In the genomic region with DNA sequence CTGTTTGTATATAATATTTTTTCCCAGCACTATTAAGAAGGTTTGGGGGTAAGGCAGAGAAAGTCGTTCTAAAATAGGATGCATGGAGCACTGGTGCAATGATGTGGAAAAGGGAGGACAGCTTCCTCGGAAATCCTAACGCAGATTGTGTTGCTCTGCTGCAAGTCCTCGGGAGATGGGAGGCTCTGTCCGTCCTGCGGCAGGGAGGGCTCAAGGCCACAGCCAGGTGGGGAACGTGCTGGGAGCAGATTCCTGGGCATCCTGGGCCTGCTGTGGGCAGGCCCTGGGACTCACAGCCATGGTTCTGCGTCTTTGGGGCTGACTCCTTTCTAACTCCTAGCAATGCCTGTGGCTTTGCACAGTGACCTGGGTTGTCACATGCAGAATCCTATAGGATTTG, we compare ENCODE assay signal across 33 cellular contexts.
"Had no signal": no experiment of that assay in that cellular context is flagged by ENCODE, and none has a peak within 500 bp of the region (broad histone marks: within the 10 kb centered on the region; RNA-seq: fewer than 3 reads in every experiment).

No MANE protein-coding gene starts in this region.

- H3K4me3 ChIP-seq: ascending aorta, cardiac muscle cell had no signal

- ATAC-seq: activated CD4-positive, alpha-beta T cell treated with anti-CD3 and anti-CD28 coated beads for 36 hours; activated CD4-positive, CD25-positive, alpha-beta regulatory T cell treated with anti-CD3 and anti-CD28 coated beads, Interleukin-2, amount 50 U/mL, for 24 hours; activated CD8-positive, alpha-beta memory T cell treated with anti-CD3 and anti-CD28 coated beads, Interleukin-2, amount 10 ng/mL, durations not matched to agents 7 days and 5 days; activated CD8-positive, alpha-beta T cell treated with anti-CD3 and anti-CD28 coated beads, Interleukin-2, amount 10 ng/mL, durations not matched to agents 7 days and 5 days; activated naive CD8-positive, alpha-beta T cell treated with anti-CD3 and anti-CD28 coated beads, Interleukin-2, amount 50 U/mL, for 24 hours; WTC11 had no signal

- H3K9me3 ChIP-seq: ascending aorta had no signal

- DNase-seq: activated CD4-positive, alpha-beta memory T cell treated with anti-CD3 and anti-CD28 coated beads, Interleukin-2, amount 10 ng/mL, durations not matched to agents 7 days and 5 days; activated CD4-positive, alpha-beta T cell treated with anti-CD3 and anti-CD28 coated beads for 1 hour; activated CD4-positive, alpha-beta T cell treated with anti-CD3 and anti-CD28 coated beads for 36 hours; activated CD4-positive, alpha-beta T cell treated with anti-CD3 and anti-CD28 coated beads for 48 hours; activated CD4-positive, alpha-beta T cell treated with anti-CD3 and anti-CD28 coated beads, Interleukin-2, amount 10 ng/mL, durations not matched to agents 7 days and 5 days; activated CD4-positive, alpha-beta T cell treated with anti-CD3 and anti-CD28 coated beads, Interleukin-2, amount 50 U/mL, for 48 hours; activated CD4-positive, CD25-positive, alpha-beta regulatory T cell; activated CD8-positive, alpha-beta memory T cell treated with anti-CD3 and anti-CD28 coated beads for 24 hours; activated CD8-positive, alpha-beta memory T cell treated with anti-CD3 and anti-CD28 coated beads, Interleukin-2, amount 10 ng/mL, durations not matched to agents 7 days and 5 days; activated CD8-positive, alpha-beta memory T cell treated with anti-CD3 and anti-CD28 coated beads, Interleukin-2, amount 50 U/mL, for 48 hours; activated CD8-positive, alpha-beta T cell treated with anti-CD3 and anti-CD28 coated beads, Interleukin-2, amount 10 ng/mL, durations not matched to agents 7 days and 5 days; activated effector memory CD4-positive, alpha-beta T cell treated with Interleukin-2 at 50 U/mL for 16 hours; activated gamma-delta T cell; activated naive CD4-positive, alpha-beta T cell treated with anti-CD3 and anti-CD28 coated beads, Interleukin-2, amount 10 ng/mL, durations not matched to agents 7 days and 5 days; activated naive CD4-positive, alpha-beta T cell treated with Interleukin-2 at 50 U/mL for 16 hours; activated naive CD8-positive, alpha-beta T cell treated with anti-CD3 and anti-CD28 coated beads, Interleukin-2, amount 10 ng/mL, durations not matched to agents 7 days and 5 days; activated naive CD8-positive, alpha-beta T cell treated with anti-CD3 and anti-CD28 coated beads, Interleukin-2, amount 50 U/mL, for 24 hours; activated T-cell treated with anti-CD3 and anti-CD28 coated beads, Interleukin-2, amount 50 U/mL, for 24 hours; activated T-cell treated with anti-CD3 and anti-CD28 coated beads, Interleukin-2, amount 50 U/mL, for 48 hours; amygdala; anterior cingulate cortex; caudate nucleus; cerebellar nuclear complex; T-helper 1 cell; T-helper 2 cell; T-helper 9 cell had no signal

- H3K36me3 ChIP-seq: ascending aorta, cardiac muscle cell had no signal

- H3K4me1 ChIP-seq: ascending aorta had no signal

- H3K27me3 ChIP-seq: ascending aorta had no signal

- H3K27ac ChIP-seq: ascending aorta, cardiac muscle cell, VCaP had no signal

- FAIRE-seq: bronchial epithelial cell, TTC549 had no signal
